Comparison of ENCODE assay signal across 1 cellular context in the genomic region with DNA sequence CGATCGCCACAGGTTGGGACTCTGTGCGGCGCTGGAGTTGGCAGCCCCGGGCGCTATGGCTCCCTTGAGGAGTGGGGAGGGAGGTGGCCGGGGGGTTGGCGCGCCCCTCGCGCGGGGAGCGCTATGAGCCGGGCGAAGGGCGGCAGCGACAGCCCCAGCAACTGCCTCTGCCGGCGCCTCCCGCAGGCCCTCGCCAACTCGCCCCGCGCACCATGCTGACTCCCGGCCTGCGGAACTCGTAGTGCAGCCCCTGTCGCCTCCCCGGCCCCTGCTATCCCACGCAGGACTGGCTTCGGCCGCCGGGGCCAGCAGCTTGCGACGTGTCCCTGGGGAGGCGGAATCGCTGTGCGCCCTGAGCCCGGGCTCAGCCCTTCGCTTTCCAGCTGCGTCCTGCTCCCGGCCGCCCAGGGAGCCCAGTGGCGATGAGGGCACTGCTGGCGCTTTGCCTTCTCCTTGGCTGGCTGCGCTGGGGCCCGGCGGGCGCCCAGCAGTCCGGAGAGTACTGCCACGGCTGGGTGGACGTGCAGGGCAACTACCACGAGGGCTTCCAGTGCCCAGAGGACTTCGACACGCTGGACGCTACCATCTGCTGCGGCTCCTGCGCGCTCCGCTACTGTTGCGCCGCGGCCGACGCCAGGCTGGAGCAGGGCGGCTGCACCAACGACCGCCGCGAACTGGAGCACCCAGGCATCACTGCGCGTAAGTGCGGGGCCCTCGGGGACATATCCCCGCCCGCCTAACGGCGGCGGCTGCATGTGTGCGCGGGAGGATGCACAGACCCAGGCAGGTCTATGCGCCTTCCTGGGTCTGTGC.
TF ChIP-seq lines count a peak whose summit lies in the region.

No MANE protein-coding gene starts in this region.

TF ChIP-seq in HEK293, 187 proteins besides CTCF, POLR2A, EP300 and RAD21 (continued from another document):
- peak; percentile 93 for TF ChIP-seq ZNF335 (tag by site-specific recombination; conservative IDR thresholded peaks at IDR 0.05)
- TF ChIP-seq OSR2 (tag by site-specific recombination; IDR thresholded peaks at IDR 0.05) = no peak
- TF ChIP-seq ZNF112 (tag by site-specific recombination; IDR thresholded peaks at IDR 0.05) = no peak
- no peak; the same call in 1 of the 2 replicates for TF ChIP-seq ZFHX2 (tag by site-specific recombination; conservative IDR thresholded peaks at IDR 0.05)
- no peak for TF ChIP-seq ZNF626 (tag by site-specific recombination; IDR thresholded peaks at IDR 0.05)
- no peak for TF ChIP-seq ZNF501 (tag by site-specific recombination; IDR thresholded peaks at IDR 0.05)
- TF ChIP-seq, protein P1, sequence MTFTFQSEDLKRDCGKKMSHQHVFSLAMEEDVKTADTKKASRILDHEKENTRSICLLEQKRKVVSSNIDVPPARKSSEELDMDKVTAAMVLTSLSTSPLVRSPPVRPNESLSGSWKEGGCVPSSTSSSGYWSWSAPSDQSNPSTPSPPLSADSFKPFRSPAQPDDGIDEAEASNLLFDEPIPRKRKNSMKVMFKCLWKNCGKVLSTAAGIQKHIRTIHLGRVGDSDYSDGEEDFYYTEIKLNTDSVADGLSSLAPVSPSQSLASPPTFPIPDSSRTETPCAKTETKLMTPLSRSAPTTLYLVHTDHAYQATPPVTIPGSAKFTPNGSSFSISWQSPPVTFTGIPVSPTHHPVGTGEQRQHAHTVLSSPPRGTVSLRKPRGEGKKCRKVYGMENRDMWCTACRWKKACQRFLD (tag by site-specific recombination; IDR thresholded peaks at IDR 0.05) = no peak
- TF ChIP-seq ZNF19 (tag by site-specific recombination; IDR thresholded peaks at IDR 0.05; ENCODE audit: low read depth) = no peak
- TF ChIP-seq ZNF791 (tag by site-specific recombination; IDR thresholded peaks at IDR 0.05) = no peak
- TF ChIP-seq, protein P2, sequence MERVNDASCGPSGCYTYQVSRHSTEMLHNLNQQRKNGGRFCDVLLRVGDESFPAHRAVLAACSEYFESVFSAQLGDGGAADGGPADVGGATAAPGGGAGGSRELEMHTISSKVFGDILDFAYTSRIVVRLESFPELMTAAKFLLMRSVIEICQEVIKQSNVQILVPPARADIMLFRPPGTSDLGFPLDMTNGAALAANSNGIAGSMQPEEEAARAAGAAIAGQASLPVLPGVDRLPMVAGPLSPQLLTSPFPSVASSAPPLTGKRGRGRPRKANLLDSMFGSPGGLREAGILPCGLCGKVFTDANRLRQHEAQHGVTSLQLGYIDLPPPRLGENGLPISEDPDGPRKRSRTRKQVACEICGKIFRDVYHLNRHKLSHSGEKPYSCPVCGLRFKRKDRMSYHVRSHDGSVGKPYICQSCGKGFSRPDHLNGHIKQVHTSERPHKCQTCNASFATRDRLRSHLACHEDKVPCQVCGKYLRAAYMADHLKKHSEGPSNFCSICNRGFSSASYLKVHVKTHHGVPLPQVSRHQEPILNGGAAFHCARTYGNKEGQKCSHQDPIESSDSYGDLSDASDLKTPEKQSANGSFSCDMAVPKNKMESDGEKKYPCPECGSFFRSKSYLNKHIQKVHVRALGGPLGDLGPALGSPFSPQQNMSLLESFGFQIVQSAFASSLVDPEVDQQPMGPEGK (tag by site-specific recombination; IDR thresholded peaks at IDR 0.05) = peak; percentile 40; the same call in 1 of the 2 replicates
- 0 out of 2 replicates have a peak, but pooled peaks have one; percentile 14 for TF ChIP-seq ZNF341 (tag by site-specific recombination; IDR thresholded peaks at IDR 0.05; ENCODE audit: low read depth)
- TF ChIP-seq ZNF610 (tag by site-specific recombination; IDR thresholded peaks at IDR 0.05; ENCODE audit: borderline replicate concordance) = no peak
- TF ChIP-seq ZNF2 (tag by site-specific recombination; IDR thresholded peaks at IDR 0.05) = no peak; the same call in 1 of the 2 replicates
- TF ChIP-seq PRDM1 (tag by site-specific recombination; IDR thresholded peaks at IDR 0.05) = no peak
- no peak for TF ChIP-seq YY1 (tag by site-specific recombination; IDR thresholded peaks at IDR 0.05)
- TF ChIP-seq ZNF785 (tag by site-specific recombination; IDR thresholded peaks at IDR 0.05) = no peak
- no peak for TF ChIP-seq GLI2 (tag by site-specific recombination; IDR thresholded peaks at IDR 0.05; ENCODE audit: borderline replicate concordance, low read depth)
- no peak for TF ChIP-seq ZNF558 (tag by site-specific recombination; IDR thresholded peaks at IDR 0.05)
TF ChIP-seq in HEK293: peak in this region for 22.
